8 cellular contexts compared by ENCODE assay signal in the genomic region with DNA sequence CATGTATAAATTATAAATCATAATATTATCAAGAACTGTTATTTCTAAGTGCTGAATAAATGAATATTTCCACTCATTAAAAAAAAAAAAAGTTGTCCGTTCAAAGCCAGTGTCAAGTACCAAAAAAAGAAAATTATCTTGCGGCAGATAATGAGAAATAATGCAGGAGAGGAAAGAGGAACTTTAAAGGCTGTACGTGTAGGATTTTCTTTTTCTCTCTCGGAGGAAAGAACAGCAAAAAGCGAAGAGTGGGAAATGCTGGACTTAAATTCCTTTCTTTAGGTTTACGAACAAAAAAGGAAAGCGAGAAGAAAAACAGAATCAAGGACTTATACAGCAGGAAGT. TPM values are rescaled to one million over a fixed set of nuclear protein-coding genes. Genes with fewer than 3 reads are reported as not detected.
A peak's percentile ranks its signal among the peaks of the same experiment; 100 is the strongest.
DNase-seq lines count a peak whose midpoint lies in the region; TF ChIP-seq lines count a peak whose summit lies in the region.

No MANE protein-coding gene starts in this region.

- H4K8ac ChIP-seq in neuronal stem cell (ENCODE audit: low read depth, low read length): no peak overlapping the region

- H3K9me3 ChIP-seq in CD4-positive, alpha-beta memory T cell (ENCODE audit: control insufficient read depth in 1 of 2, low read length in 2 of 2): no peaks in the 10 kb centered on the region
- H3K9me3 ChIP-seq in OCI-LY3 (ENCODE audit: insufficient read depth, low read length) (no peaks in the 10 kb centered on the region), endocrine pancreas (ENCODE audit: control insufficient read depth, low read length) (no peaks in the 10 kb centered on the region), neuronal stem cell (replicated peaks in 1 of 2; ENCODE audit: control insufficient read depth in 2 of 2, insufficient read depth in 1 of 2, low read depth in 1 of 2, low read length in 2 of 2) (peaks cover 4 to 10% of the 10 kb centered on the region in 2 donors)

- intact Hi-C loops in CD4-positive, alpha-beta memory T cell (cut with micrococcal nuclease): loop anchor here (1.0 kb wide), 6 partner anchors 30 to 438 kb away; no protein-coding TSS in a partner anchor

- CTCF ChIA-PET in CD4-positive, alpha-beta memory T cell (lab: Charles Lee; ENCODE audit: partially characterized antibody): interaction anchor here (0.6 to 4.7 kb wide), 40 partner anchors 8 to 603 kb away, joined by 3 to 38 read pairs (median 5); a partner anchor contains a TSS

- H3K36me3 ChIP-seq in CD4-positive, alpha-beta memory T cell (ENCODE audit: insufficient read depth, low read length): no peaks in the 10 kb centered on the region
- no peaks in the 10 kb centered on the region for H3K36me3 ChIP-seq in OCI-LY3 (replicated peaks; ENCODE audit: low read depth, low read length)
- no peaks in the 10 kb centered on the region for H3K36me3 ChIP-seq in endocrine pancreas (ENCODE audit: control insufficient read depth, insufficient read depth, low read length)
- no peaks in the 10 kb centered on the region for H3K36me3 ChIP-seq in neuronal stem cell (replicated peaks in 1 of 2; ENCODE audit: control insufficient read depth in 2 of 2, insufficient read depth in 2 of 2, low read length in 2 of 2)

- H2AFZ ChIP-seq in OCI-LY3 (ENCODE audit: low read depth, low read length): peak overlapping the region; percentile 91
- H2AFZ ChIP-seq in neuronal stem cell (ENCODE audit: low read length): peak overlapping the region; percentile 96

- H3K4me2 ChIP-seq in OCI-LY3 (ENCODE audit: low read length): peak overlapping the region; percentile 71
- H3K4me2 ChIP-seq in neuronal stem cell (ENCODE audit: insufficient read depth, low read length, poor library complexity, severe bottlenecking): peak overlapping the region; percentile 81

- H3K27ac Mint-ChIP-seq in CD4-positive, alpha-beta memory T cell: peak overlapping the region; percentile 91 to 96 (median 94)

- peaks cover 0 to 6% (median under 1%) of the 10 kb centered on the region in 8 donors for H3K9me3 Mint-ChIP-seq in CD4-positive, alpha-beta memory T cell

- POLR2A ChIA-PET in CD4-positive, alpha-beta memory T cell (lab: Charles Lee; ENCODE audit: partially characterized antibody): interaction anchor here (0.9 to 2.2 kb wide), 9 partner anchors 12 to 391 kb away, joined by 3 to 15 read pairs (median 5); a partner anchor contains a TSS

- no peaks in the 10 kb centered on the region for H3K79me1 ChIP-seq in neuronal stem cell (ENCODE audit: low read depth, low read length)

- H2BK5ac ChIP-seq in neuronal stem cell (ENCODE audit: low read length): no peak overlapping the region

- H3K4me1 Mint-ChIP-seq in CD4-positive, alpha-beta memory T cell: peaks cover 6 to 16% (median 11%) of the 10 kb centered on the region in 4 donors

- no peak overlapping the region for H3K18ac ChIP-seq in neuronal stem cell (ENCODE audit: low read length)

- no peaks in the 10 kb centered on the region for H3K36me3 Mint-ChIP-seq in CD4-positive, alpha-beta memory T cell

- no peak overlapping the region for H2BK12ac ChIP-seq in neuronal stem cell (ENCODE audit: low read length)

- H3K27me3 ChIP-seq in CD4-positive, alpha-beta memory T cell (ENCODE audit: insufficient read depth, low read length): no peaks in the 10 kb centered on the region
- H3K27me3 ChIP-seq in OCI-LY3 (ENCODE audit: low read depth, low read length): no peaks in the 10 kb centered on the region
- no peaks in the 10 kb centered on the region for H3K27me3 ChIP-seq in endocrine pancreas (ENCODE audit: control insufficient read depth, insufficient read depth, low read length)
- no peaks in the 10 kb centered on the region for H3K27me3 ChIP-seq in neuronal stem cell (ENCODE audit: control insufficient read depth in 3 of 3, insufficient read depth in 3 of 3, low read depth in 1 of 3, low read length in 3 of 3)

- H2BK120ac ChIP-seq in neuronal stem cell (ENCODE audit: low read depth, low read length): no peak overlapping the region

- H3K4me3 Mint-ChIP-seq in CD4-positive, alpha-beta memory T cell: peak overlapping the region; percentile 86 to 94 (median 91)

- TF ChIP-seq CTCF in OCI-LY3 (IDR thresholded peaks at IDR 0.05; ENCODE audit: low read depth, low read length): no peak

- no peaks in the 10 kb centered on the region for H3K79me2 ChIP-seq in OCI-LY3 (ENCODE audit: low read length)

- peak overlapping the region; percentile 73 for H3K27ac ChIP-seq in CD4-positive, alpha-beta memory T cell (ENCODE audit: low read depth, low read length)
- H3K27ac ChIP-seq in OCI-LY3 (ENCODE audit: low read length): no peak overlapping the region; the same call in 1 of the 2 replicates
- peak overlapping the region; percentile 72 for H3K27ac ChIP-seq in neuronal stem cell (replicated peaks; ENCODE audit: low read length)

- WGBS in neuronal stem cell (ENCODE audit: extremely low coverage in 2 of 2, insufficient read length in 2 of 2, insufficient replicate concordance in 1 of 2), 2 donors: no CpG with 5 or more reads among the region's 7 CpGs

- H4K20me1 ChIP-seq in OCI-LY3 (ENCODE audit: insufficient read depth, low read length): no peaks in the 10 kb centered on the region

- peak in 1 of 5 donors; percentile 0 for DNase-seq in CD4-positive, alpha-beta memory T cell
- DNase-seq in neuronal stem cell (ENCODE audit: low spot score) (no peak), dedifferentiated amniotic fluid mesenchymal stem cell (ENCODE audit: extremely low spot score) (no peak), COR-L47 (lab: John Stamatoyannopoulos, UW) (no peak), mesenteric fat pad (ENCODE audit: low spot score) (no peak), NCI-H146 (lab: John Stamatoyannopoulos, UW) (no peak)

- peak overlapping the region; percentile 71 for H3K9ac ChIP-seq in OCI-LY3 (ENCODE audit: low read length)
- peak overlapping the region; percentile 94 for H3K9ac ChIP-seq in endocrine pancreas (ENCODE audit: control insufficient read depth, insufficient read depth, low read length)
- H3K9ac ChIP-seq in neuronal stem cell (ENCODE audit: low read depth, low read length, poor library complexity): no peak overlapping the region

- H3K4me3 ChIP-seq in CD4-positive, alpha-beta memory T cell (ENCODE audit: low read length in 2 of 2): peak overlapping the region; percentile 81 to 95
- peak overlapping the region; percentile 79 for H3K4me3 ChIP-seq in OCI-LY3 (ENCODE audit: low read length)
- peak overlapping the region; percentile 73 for H3K4me3 ChIP-seq in endocrine pancreas (ENCODE audit: control insufficient read depth, insufficient read depth, low read length)
- H3K4me3 ChIP-seq in neuronal stem cell (ENCODE audit: low read length in 2 of 2): peak overlapping the region in 1 of 2 donors; percentile 59

- no peak overlapping the region for H3K4ac ChIP-seq in neuronal stem cell (ENCODE audit: low read length)

- no peak overlapping the region for H3K14ac ChIP-seq in neuronal stem cell (ENCODE audit: low read length)

- H3K4me1 ChIP-seq in CD4-positive, alpha-beta memory T cell (ENCODE audit: insufficient read depth, low read length): peaks cover 16% of the 10 kb centered on the region
- H3K4me1 ChIP-seq in OCI-LY3 (ENCODE audit: low read length): peaks cover 6% of the 10 kb centered on the region
- H3K4me1 ChIP-seq in endocrine pancreas (ENCODE audit: control insufficient read depth, insufficient read depth, low read length): no peaks in the 10 kb centered on the region
- peaks cover 3% of the 10 kb centered on the region in 2 donors for H3K4me1 ChIP-seq in neuronal stem cell (ENCODE audit: control insufficient read depth in 2 of 2, insufficient read depth in 1 of 2, low read depth in 1 of 2, low read length in 2 of 2)

- no peak overlapping the region for H3K23ac ChIP-seq in neuronal stem cell (ENCODE audit: low read depth, low read length, poor library complexity)

- H2AK5ac ChIP-seq in neuronal stem cell (ENCODE audit: low read depth, low read length): no peak overlapping the region

- no peak overlapping the region for H2BK15ac ChIP-seq in neuronal stem cell (ENCODE audit: low read length)

- no peak overlapping the region for H4K91ac ChIP-seq in neuronal stem cell (ENCODE audit: low read depth, low read length, poor library complexity)

- H3K27me3 Mint-ChIP-seq in CD4-positive, alpha-beta memory T cell: peaks cover 0 to 2% of the 10 kb centered on the region in 2 donors

RNA-seq across cellular contexts. Expression of a gene that starts 1.0 kb away (rescaled TPM):
- total RNA-seq in CD4-positive, alpha-beta memory T cell: not detected
- not detected for polyA plus RNA-seq in CD4-positive, alpha-beta memory T cell
- not detected for polyA plus RNA-seq in neuronal stem cell (2013, experiment 1 of 2)
- not detected for polyA plus RNA-seq in neuronal stem cell (2013, experiment 2 of 2)
- total RNA-seq in mesenteric fat pad: not detected

RNA-seq across cellular contexts. Expression of a gene that starts 43.2 kb away (rescaled TPM):
- total RNA-seq in CD4-positive, alpha-beta memory T cell: 10 to 100 TPM; 35.5 to 35.7 TPM
- 10 to 100 TPM in 1 of 2 donors, 1 to 10 TPM in 1; 3.9 to 21.0 TPM for polyA plus RNA-seq in CD4-positive, alpha-beta memory T cell
- polyA plus RNA-seq in neuronal stem cell (2013, experiment 1 of 2): 13.8 TPM
- 13.5 TPM for polyA plus RNA-seq in neuronal stem cell (2013, experiment 2 of 2)
- total RNA-seq in mesenteric fat pad: 13.5 TPM
